1 cellular context compared by ENCODE assay signal in the genomic region with DNA sequence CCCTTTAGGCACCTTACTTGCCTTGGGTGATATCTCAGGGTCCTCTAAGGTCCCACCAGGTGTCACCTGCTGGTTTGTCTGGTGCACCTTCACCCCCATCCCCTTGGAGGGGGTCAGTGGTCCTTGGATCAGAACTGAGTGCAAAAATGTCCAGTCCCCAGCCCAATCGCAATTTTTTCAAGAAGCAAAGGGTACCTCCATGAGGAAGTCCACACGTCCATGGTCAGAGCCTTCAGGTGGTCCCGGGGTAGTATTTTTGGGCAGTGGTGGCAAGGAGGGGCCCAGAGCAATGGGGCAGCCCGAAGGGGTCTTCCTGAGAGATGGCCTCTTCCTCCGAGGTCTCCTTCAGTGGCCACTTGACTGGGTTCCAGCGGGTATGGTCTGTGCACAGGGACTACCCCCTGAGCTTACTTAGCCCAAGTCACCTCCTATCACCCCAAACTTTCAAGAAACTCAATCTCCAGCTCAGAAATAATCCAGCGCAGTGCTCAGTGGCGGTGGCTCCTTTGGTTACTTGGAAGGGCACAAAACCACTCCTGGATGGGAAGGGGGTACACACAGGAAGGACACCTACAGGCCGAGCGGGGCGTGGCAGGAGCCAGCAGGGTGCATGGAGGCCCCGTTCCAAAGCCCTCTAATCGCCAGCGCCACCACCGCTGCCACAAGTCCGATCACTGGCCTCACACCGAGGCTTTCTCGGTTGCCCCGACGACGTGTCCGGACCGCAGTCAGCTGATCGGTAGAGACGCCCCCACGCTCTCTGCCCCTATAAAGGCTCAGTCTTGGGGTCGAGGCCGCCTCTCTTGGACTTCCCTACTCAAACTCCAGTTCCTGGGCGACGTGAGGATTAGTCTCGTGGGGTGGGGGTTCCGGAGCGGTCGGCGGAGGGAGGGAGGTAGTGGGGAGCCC.
TF ChIP-seq lines count a peak whose summit lies in the region.

No MANE protein-coding gene starts in this region.

TF ChIP-seq in HEK293, 187 proteins besides CTCF, POLR2A, EP300 and RAD21 (continued from another document and continues in another):
- TF ChIP-seq, protein P1, sequence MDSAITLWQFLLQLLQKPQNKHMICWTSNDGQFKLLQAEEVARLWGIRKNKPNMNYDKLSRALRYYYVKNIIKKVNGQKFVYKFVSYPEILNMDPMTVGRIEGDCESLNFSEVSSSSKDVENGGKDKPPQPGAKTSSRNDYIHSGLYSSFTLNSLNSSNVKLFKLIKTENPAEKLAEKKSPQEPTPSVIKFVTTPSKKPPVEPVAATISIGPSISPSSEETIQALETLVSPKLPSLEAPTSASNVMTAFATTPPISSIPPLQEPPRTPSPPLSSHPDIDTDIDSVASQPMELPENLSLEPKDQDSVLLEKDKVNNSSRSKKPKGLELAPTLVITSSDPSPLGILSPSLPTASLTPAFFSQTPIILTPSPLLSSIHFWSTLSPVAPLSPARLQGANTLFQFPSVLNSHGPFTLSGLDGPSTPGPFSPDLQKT (IDR thresholded peaks at IDR 0.05; ENCODE audit: borderline replicate concordance, low read depth, low read length) = no peak
- no peak for TF ChIP-seq REPIN1 (tag by site-specific recombination; IDR thresholded peaks at IDR 0.05; ENCODE audit: low read depth)
- TF ChIP-seq, protein P2, sequence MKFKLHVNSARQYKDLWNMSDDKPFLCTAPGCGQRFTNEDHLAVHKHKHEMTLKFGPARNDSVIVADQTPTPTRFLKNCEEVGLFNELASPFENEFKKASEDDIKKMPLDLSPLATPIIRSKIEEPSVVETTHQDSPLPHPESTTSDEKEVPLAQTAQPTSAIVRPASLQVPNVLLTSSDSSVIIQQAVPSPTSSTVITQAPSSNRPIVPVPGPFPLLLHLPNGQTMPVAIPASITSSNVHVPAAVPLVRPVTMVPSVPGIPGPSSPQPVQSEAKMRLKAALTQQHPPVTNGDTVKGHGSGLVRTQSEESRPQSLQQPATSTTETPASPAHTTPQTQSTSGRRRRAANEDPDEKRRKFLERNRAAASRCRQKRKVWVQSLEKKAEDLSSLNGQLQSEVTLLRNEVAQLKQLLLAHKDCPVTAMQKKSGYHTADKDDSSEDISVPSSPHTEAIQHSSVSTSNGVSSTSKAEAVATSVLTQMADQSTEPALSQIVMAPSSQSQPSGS (tag by site-specific recombination; IDR thresholded peaks at IDR 0.05; ENCODE audit: low read depth) = no peak
- peak; percentile 59; the same call in 1 of the 2 replicates for TF ChIP-seq KLF9 (tag by site-specific recombination; IDR thresholded peaks at IDR 0.05; ENCODE audit: low read depth)
- TF ChIP-seq ZNF776 (tag by site-specific recombination; IDR thresholded peaks at IDR 0.05; ENCODE audit: borderline replicate concordance) = no peak
- TF ChIP-seq ZNF555 (tag by site-specific recombination; conservative IDR thresholded peaks at IDR 0.05) = no peak
- TF ChIP-seq ZBTB48 (tag by site-specific recombination; IDR thresholded peaks at IDR 0.05) = no peak
- no peak for TF ChIP-seq ZBTB6 (tag by site-specific recombination; IDR thresholded peaks at IDR 0.05)
- 0 out of 2 replicates have a peak, but pooled peaks have one; percentile 32 for TF ChIP-seq ZNF394 (tag by site-specific recombination; IDR thresholded peaks at IDR 0.05; ENCODE audit: borderline replicate concordance)
- TF ChIP-seq ZBTB7A (tag by site-specific recombination; IDR thresholded peaks at IDR 0.05; ENCODE audit: low read depth) = 0 out of 2 replicates have a peak, but pooled peaks have one; percentile 23
- TF ChIP-seq ZNF335 (tag by site-specific recombination; conservative IDR thresholded peaks at IDR 0.05) = no peak
- TF ChIP-seq ZNF140 (tag by site-specific recombination; IDR thresholded peaks at IDR 0.05) = no peak
- no peak for TF ChIP-seq ZNF596 (tag by site-specific recombination; IDR thresholded peaks at IDR 0.05)
- no peak for TF ChIP-seq ZNF391 (tag by site-specific recombination; IDR thresholded peaks at IDR 0.05; ENCODE audit: borderline replicate concordance, low read depth)
- no peak for TF ChIP-seq ZNF707 (tag by site-specific recombination; IDR thresholded peaks at IDR 0.05)
- no peak for TF ChIP-seq REST (tag by site-specific recombination; IDR thresholded peaks at IDR 0.05)
- no peak; the same call in 1 of the 2 replicates for TF ChIP-seq ZNF2 (tag by site-specific recombination; IDR thresholded peaks at IDR 0.05)
- no peak for TF ChIP-seq ZNF48 (tag by site-specific recombination; IDR thresholded peaks at IDR 0.05)
- TF ChIP-seq ZNF548 (tag by site-specific recombination; IDR thresholded peaks at IDR 0.05) = no peak
- no peak for TF ChIP-seq ZBTB49 (tag by site-specific recombination; IDR thresholded peaks at IDR 0.05; ENCODE audit: low read depth)
- TF ChIP-seq ZBTB10 (tag by site-specific recombination; IDR thresholded peaks at IDR 0.05) = peak; percentile 46; the same call in 1 of the 2 replicates
- no peak for TF ChIP-seq ZNF626 (tag by site-specific recombination; IDR thresholded peaks at IDR 0.05)
- no peak for TF ChIP-seq ZNF311 (tag by site-specific recombination; IDR thresholded peaks at IDR 0.05; ENCODE audit: borderline replicate concordance)
- no peak for TF ChIP-seq ZNF664 (tag by site-specific recombination; IDR thresholded peaks at IDR 0.05)
- no peak for TF ChIP-seq KLF8 (tag by site-specific recombination; IDR thresholded peaks at IDR 0.05)
- TF ChIP-seq ZNF354C (tag by site-specific recombination; IDR thresholded peaks at IDR 0.05; ENCODE audit: borderline replicate concordance, low read depth) = no peak
- TF ChIP-seq MYNN (tag by site-specific recombination; IDR thresholded peaks at IDR 0.05; ENCODE audit: borderline replicate concordance) = no peak
- TF ChIP-seq PBX3 (CRISPR knock-in tag; IDR thresholded peaks at IDR 0.05) = no peak
- no peak for TF ChIP-seq ZNF146 (tag by site-specific recombination; IDR thresholded peaks at IDR 0.05)
- TF ChIP-seq, protein P3, sequence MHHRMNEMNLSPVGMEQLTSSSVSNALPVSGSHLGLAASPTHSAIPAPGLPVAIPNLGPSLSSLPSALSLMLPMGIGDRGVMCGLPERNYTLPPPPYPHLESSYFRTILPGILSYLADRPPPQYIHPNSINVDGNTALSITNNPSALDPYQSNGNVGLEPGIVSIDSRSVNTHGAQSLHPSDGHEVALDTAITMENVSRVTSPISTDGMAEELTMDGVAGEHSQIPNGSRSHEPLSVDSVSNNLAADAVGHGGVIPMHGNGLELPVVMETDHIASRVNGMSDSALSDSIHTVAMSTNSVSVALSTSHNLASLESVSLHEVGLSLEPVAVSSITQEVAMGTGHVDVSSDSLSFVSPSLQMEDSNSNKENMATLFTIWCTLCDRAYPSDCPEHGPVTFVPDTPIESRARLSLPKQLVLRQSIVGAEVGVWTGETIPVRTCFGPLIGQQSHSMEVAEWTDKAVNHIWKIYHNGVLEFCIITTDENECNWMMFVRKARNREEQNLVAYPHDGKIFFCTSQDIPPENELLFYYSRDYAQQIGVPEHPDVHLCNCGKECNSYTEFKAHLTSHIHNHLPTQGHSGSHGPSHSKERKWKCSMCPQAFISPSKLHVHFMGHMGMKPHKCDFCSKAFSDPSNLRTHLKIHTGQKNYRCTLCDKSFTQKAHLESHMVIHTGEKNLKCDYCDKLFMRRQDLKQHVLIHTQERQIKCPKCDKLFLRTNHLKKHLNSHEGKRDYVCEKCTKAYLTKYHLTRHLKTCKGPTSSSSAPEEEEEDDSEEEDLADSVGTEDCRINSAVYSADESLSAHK (tag by site-specific recombination; IDR thresholded peaks at IDR 0.05) = no peak
- TF ChIP-seq ZNF133 (tag by site-specific recombination; IDR thresholded peaks at IDR 0.05) = no peak
- TF ChIP-seq ZNF561 (tag by site-specific recombination; IDR thresholded peaks at IDR 0.05; ENCODE audit: borderline replicate concordance) = no peak
- no peak for TF ChIP-seq SALL2 (tag by site-specific recombination; IDR thresholded peaks at IDR 0.05; ENCODE audit: borderline replicate concordance)
- TF ChIP-seq, protein P4, sequence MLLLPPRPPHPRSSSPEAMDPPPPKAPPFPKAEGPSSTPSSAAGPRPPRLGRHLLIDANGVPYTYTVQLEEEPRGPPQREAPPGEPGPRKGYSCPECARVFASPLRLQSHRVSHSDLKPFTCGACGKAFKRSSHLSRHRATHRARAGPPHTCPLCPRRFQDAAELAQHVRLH (tag by site-specific recombination; IDR thresholded peaks at IDR 0.05) = 0 out of 2 replicates have a peak, but pooled peaks have one; percentile 9
- peak; percentile 39; the same call in 1 of the 2 replicates for TF ChIP-seq ZEB2 (tag by site-specific recombination; IDR thresholded peaks at IDR 0.05)
- no peak for TF ChIP-seq ZNF791 (tag by site-specific recombination; IDR thresholded peaks at IDR 0.05)
- no peak for TF ChIP-seq ZNF571 (tag by site-specific recombination; IDR thresholded peaks at IDR 0.05)
- no peak for TF ChIP-seq ZBTB21 (tag by site-specific recombination; IDR thresholded peaks at IDR 0.05)
- TF ChIP-seq ZNF223 (tag by site-specific recombination; IDR thresholded peaks at IDR 0.05) = no peak
- TF ChIP-seq SP3 (tag by site-specific recombination; IDR thresholded peaks at IDR 0.05) = no peak
- TF ChIP-seq ZNF16 (tag by site-specific recombination; IDR thresholded peaks at IDR 0.05; ENCODE audit: low read depth) = no peak
- 0 out of 2 replicates have a peak, but pooled peaks have one; percentile 24 for TF ChIP-seq ZNF501 (tag by site-specific recombination; IDR thresholded peaks at IDR 0.05)
- peak; percentile 48 for TF ChIP-seq SP2 (tag by site-specific recombination; IDR thresholded peaks at IDR 0.05)
- no peak for TF ChIP-seq ZNF529 (tag by site-specific recombination; IDR thresholded peaks at IDR 0.05; ENCODE audit: insufficient replicate concordance)
